ENCODE assay signal across 21 cellular contexts in the genomic region with DNA sequence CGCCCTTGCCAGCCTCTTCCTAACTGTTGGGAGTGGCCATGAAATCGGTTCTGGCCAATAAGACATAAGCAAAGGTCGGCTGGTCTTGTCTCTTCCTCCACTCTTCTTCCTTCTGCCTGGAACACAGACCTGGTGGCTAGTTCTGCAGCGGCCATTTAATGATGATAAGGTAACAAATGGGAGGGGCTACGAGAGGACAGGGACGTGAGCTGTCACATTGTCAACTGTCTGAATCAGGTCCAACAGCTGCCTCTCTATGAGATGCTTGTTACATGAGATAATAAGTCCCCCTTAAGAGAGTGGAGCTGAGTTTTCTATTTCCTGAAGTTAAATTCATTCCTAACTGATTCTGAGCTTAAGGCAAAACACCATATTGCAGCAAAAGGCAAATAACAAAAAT. TPM values are rescaled to one million over a fixed set of nuclear protein-coding genes. Genes with fewer than 3 reads are reported as not detected.
DNase-seq lines count a peak whose midpoint lies in the region; ATAC-seq and TF ChIP-seq lines count a peak whose summit lies in the region.
"Had no signal": no experiment of that assay in that cellular context is flagged by ENCODE, and none has a peak within 500 bp of the region (broad histone marks: within the 10 kb centered on the region; RNA-seq: fewer than 3 reads in every experiment).

No MANE protein-coding gene starts in this region.

- H3K27ac Mint-ChIP-seq in T-cell: no peak overlapping the region
- H3K27ac Mint-ChIP-seq: activated CD4-positive, alpha-beta memory T cell treated with anti-CD3 and anti-CD28 coated beads, Interleukin-2, amount 10 ng/mL, durations not matched to agents 7 days and 5 days; activated naive CD4-positive, alpha-beta T cell treated with anti-CD3 and anti-CD28 coated beads for 36 hours; effector memory CD8-positive, alpha-beta T cell; natural killer cell had no signal

- H3K4me1 ChIP-seq in adipocyte (ENCODE audit: control insufficient read depth, insufficient read depth, low read length): no peaks in the 10 kb centered on the region
- H3K4me1 ChIP-seq in psoas muscle: no peaks in the 10 kb centered on the region
- no peaks in the 10 kb centered on the region for H3K4me1 ChIP-seq in mucosa of descending colon (ENCODE audit: low read depth)
- H3K4me1 ChIP-seq: BE2C, suprapubic skin had no signal

- intact Hi-C loops in psoas muscle (cut with DNase I): loop anchor here in 1 of 2 donors (5.0 kb wide), 1 partner anchor 41 kb away; no protein-coding TSS in a partner anchor
- intact Hi-C loops in mucosa of descending colon (cut with DNase I, micrococcal nuclease): no loop called here

- H3K9me3 ChIP-seq in adipocyte (ENCODE audit: control insufficient read depth, low read length) (peaks cover 6% of the 10 kb centered on the region), psoas muscle (no peaks in the 10 kb centered on the region), mucosa of descending colon (no peaks in the 10 kb centered on the region)
- H3K9me3 ChIP-seq: BE2C, suprapubic skin had no signal

- DNase-seq in DMS53 (lab: John Stamatoyannopoulos, UW): peak; percentile 6
- DNase-seq in DMS53 treated with DMSO at 0.1 percent for 48 hours (lab: John Stamatoyannopoulos, UW; ENCODE audit: unreplicated experiment): no peak
- peak; percentile 37 for DNase-seq in NCI-H69 (lab: John Stamatoyannopoulos, UW)
- peak; percentile 13 for DNase-seq in adipocyte (ENCODE audit: low read depth)
- DNase-seq in psoas muscle: no peak
- DNase-seq in mucosa of descending colon: no peak
- no peak for DNase-seq in T-cell
- no peak for DNase-seq in NCI-H2196 treated with DMSO at 0.1 percent for 48 hours (lab: John Stamatoyannopoulos, UW; ENCODE audit: unreplicated experiment)
- DNase-seq: activated CD4-positive, alpha-beta memory T cell treated with anti-CD3 and anti-CD28 coated beads, Interleukin-2, amount 10 ng/mL, durations not matched to agents 7 days and 5 days; activated naive CD4-positive, alpha-beta T cell treated with anti-CD3 and anti-CD28 coated beads for 36 hours; activated T-cell treated with anti-CD3 and anti-CD28 coated beads, Interleukin-2, amount 50 U/mL, for 1 hour; BE2C; effector memory CD8-positive, alpha-beta T cell; mammary epithelial cell; natural killer cell; NCI-H2107; NK-92 treated with Interleukin-12 subunit alpha and Interleukin-12 subunit beta, amount 100 ng/mL, for 24 hours; SW 1271 had no signal

- TF ChIP-seq CTCF in psoas muscle (IDR thresholded peaks at IDR 0.05): no peak
- no peak for TF ChIP-seq CTCF in mucosa of descending colon (IDR thresholded peaks at IDR 0.05)

- no peaks in the 10 kb centered on the region for H3K36me3 ChIP-seq in adipocyte (ENCODE audit: control insufficient read depth, insufficient read depth, low read length, severe bottlenecking)
- no peaks in the 10 kb centered on the region for H3K36me3 ChIP-seq in psoas muscle (ENCODE audit: insufficient read depth in 1 of 2, low read depth in 1 of 2)
- H3K36me3 ChIP-seq in mucosa of descending colon (ENCODE audit: low read depth): no peaks in the 10 kb centered on the region
- H3K36me3 ChIP-seq: BE2C, suprapubic skin had no signal

- H3K4me1 Mint-ChIP-seq in T-cell: peaks cover 0 to 6% (median 0%) of the 10 kb centered on the region in 3 donors
- H3K4me1 Mint-ChIP-seq: natural killer cell had no signal

- H3K9me3 Mint-ChIP-seq in T-cell: no peaks in the 10 kb centered on the region
- H3K9me3 Mint-ChIP-seq: activated CD4-positive, alpha-beta memory T cell treated with anti-CD3 and anti-CD28 coated beads, Interleukin-2, amount 10 ng/mL, durations not matched to agents 7 days and 5 days; activated naive CD4-positive, alpha-beta T cell treated with anti-CD3 and anti-CD28 coated beads for 36 hours; effector memory CD8-positive, alpha-beta T cell; natural killer cell had no signal

- no peak overlapping the region for H3K9ac ChIP-seq in adipocyte (ENCODE audit: low read length)

- H3K27me3 Mint-ChIP-seq in T-cell: peaks cover 31 to 50% of the 10 kb centered on the region in 2 donors

- H3K36me3 Mint-ChIP-seq in T-cell: no peaks in the 10 kb centered on the region
- H3K36me3 Mint-ChIP-seq: natural killer cell had no signal

- POLR2A ChIA-PET in T-cell (lab: Charles Lee): no interaction called here

- no peak overlapping the region for H3K27ac ChIP-seq in psoas muscle
- H3K27ac ChIP-seq: 22Rv1, RWPE1, suprapubic skin had no signal

- H3K4me3 Mint-ChIP-seq in T-cell: no peak overlapping the region
- H3K4me3 Mint-ChIP-seq: activated CD4-positive, alpha-beta memory T cell treated with anti-CD3 and anti-CD28 coated beads, Interleukin-2, amount 10 ng/mL, durations not matched to agents 7 days and 5 days; activated naive CD4-positive, alpha-beta T cell treated with anti-CD3 and anti-CD28 coated beads for 36 hours; effector memory CD8-positive, alpha-beta T cell; natural killer cell had no signal

- H3K27me3 ChIP-seq in adipocyte (replicated peaks; ENCODE audit: control insufficient read depth, insufficient read depth, low read length) (peaks cover 27% of the 10 kb centered on the region), psoas muscle (ENCODE audit: insufficient read depth in 3 of 3, low read length in 2 of 3) (peaks cover 0 to 2% (median 0%) of the 10 kb centered on the region in 3 donors)
- H3K27me3 ChIP-seq: BE2C, suprapubic skin had no signal

- CTCF ChIA-PET in T-cell (lab: Charles Lee): no interaction called here

- H3K4me3 ChIP-seq in adipocyte (ENCODE audit: low read length) (no peak overlapping the region), psoas muscle (no peak overlapping the region), mucosa of descending colon (no peak overlapping the region)
- H3K4me3 ChIP-seq: suprapubic skin had no signal

- ATAC-seq in psoas muscle (peak; percentile 82 to 90 (median 86)), mucosa of descending colon (no peak), T-cell (replicated peaks in 1 of 4) (no peak)
- ATAC-seq: effector memory CD8-positive, alpha-beta T cell; natural killer cell had no signal

- 23 to 41% (median 29%) methylated on average over 6 of the region's 6 CpGs for WGBS in psoas muscle, 3 donors

RNA-seq across cellular contexts. Expression of gene TMEM242, which starts 12.5 kb away (rescaled TPM):
- total RNA-seq in psoas muscle: 10 to 100 TPM; 11.0 to 14.7 (median 13.6) TPM
- 10 to 100 TPM in 2 of 3 donors, 1 to 10 TPM in 1; 7.8 to 14.8 (median 14.0) TPM for polyA plus RNA-seq in psoas muscle
- total RNA-seq in mucosa of descending colon: 10 to 100 TPM; 10.0 to 14.1 (median 13.4) TPM
- total RNA-seq in T-cell: 10 to 100 TPM; 10.3 to 17.9 (median 12.9) TPM

RNA-seq across cellular contexts. Expression of gene ZDHHC14, which starts 45.2 kb away (rescaled TPM):
- total RNA-seq in psoas muscle: 10 to 100 TPM in 1 of 4 donors, 1 to 10 TPM in 3; 4.0 to 14.6 (median 4.7) TPM
- 1 to 10 TPM; 2.5 to 5.0 (median 4.0) TPM for polyA plus RNA-seq in psoas muscle
- 10 to 100 TPM in 2 of 3 donors, 1 to 10 TPM in 1; 9.1 to 10.5 (median 10.0) TPM for total RNA-seq in mucosa of descending colon
- total RNA-seq in T-cell: 1 to 10 TPM; 2.1 to 3.7 (median 2.6) TPM

Comparison
In these comparisons a context has a peak if more than half of its experiments do, and no peak if none do; other contexts are left out.
1. DNase-seq: peak in DMS53 (single experiment), NCI-H69 (single experiment) and adipocyte (single experiment); none in DMS53 treated with DMSO at 0.1 percent for 48 hours (single experiment), psoas muscle (0 of 2), mucosa of descending colon (0 of 3), T-cell (0 of 34) and NCI-H2196 treated with DMSO at 0.1 percent for 48 hours (single experiment).
2. ATAC-seq: peak in psoas muscle (4 of 4); none in mucosa of descending colon (single experiment) and T-cell (0 of 4).